Comparison of ENCODE assay signal across 8 cellular contexts in genomic region chr5:143434261-143435206, GRCh38. TPM values are rescaled to one million over a fixed set of nuclear protein-coding genes. Genes with fewer than 3 reads are reported as not detected.
DNase-seq lines count a peak whose midpoint lies in the region; ATAC-seq and TF ChIP-seq lines count a peak whose summit lies in the region.

No MANE protein-coding gene starts in this region.

- intact Hi-C loops in mucosa of descending colon (cut with DNase I, micrococcal nuclease) = no loop called here
- intact Hi-C loops in aorta (cut with DNase I) = no loop called here
- intact Hi-C loops in PC-3 (cut with micrococcal nuclease) = no loop called here

- peaks cover 0 to 2% of the 10 kb centered on the region in 2 donors for H3K36me3 Mint-ChIP-seq in activated T-cell treated with anti-CD3 and anti-CD28 coated beads, Interleukin-2, amount 50 U/mL, for 72 hours (ENCODE audit: insufficient read depth in 2 of 2)

- H3K9me3 Mint-ChIP-seq in activated T-cell treated with anti-CD3 and anti-CD28 coated beads, Interleukin-2, amount 50 U/mL, for 72 hours = no peaks in the 10 kb centered on the region

- BruUV-seq in PC-3 (replicated peaks; lab: Mats Ljungman, UMichigan) = no TSS peak

- no peak overlapping the region for H3K9ac ChIP-seq in PC-3 (ENCODE audit: low read length)

- H3K4me1 ChIP-seq in mucosa of descending colon (ENCODE audit: low read depth) (no peaks in the 10 kb centered on the region), aorta (ENCODE audit: control insufficient read depth in 1 of 2, insufficient read depth in 2 of 2, low read length in 2 of 2) (no peaks in the 10 kb centered on the region), PC-3 (ENCODE audit: insufficient read depth, low read length) (peaks cover 10% of the 10 kb centered on the region; the same call in 1 of the 2 replicates)

- POLR2A ChIA-PET in PC-3 (lab: Charles Lee; ENCODE audit: unreplicated experiment) = no interaction called here

- no peaks in the 10 kb centered on the region for H3F3A ChIP-seq in PC-3 (ENCODE audit: low read length, unreplicated experiment)

- no peaks in the 10 kb centered on the region for H4K20me1 ChIP-seq in PC-3 (ENCODE audit: low read length)

- no peaks in the 10 kb centered on the region for H3K36me3 ChIP-seq in mucosa of descending colon (ENCODE audit: low read depth)
- H3K36me3 ChIP-seq in aorta (ENCODE audit: control insufficient read depth in 1 of 2, insufficient read depth in 2 of 2, low read length in 1 of 2) = no peaks in the 10 kb centered on the region
- no peaks in the 10 kb centered on the region for H3K36me3 ChIP-seq in PC-3 (ENCODE audit: low read depth, low read length)

- no peaks in the 10 kb centered on the region for H3K79me2 ChIP-seq in PC-3 (ENCODE audit: low read length)

- peak; percentile 36 for ATAC-seq in GM19351 (IDR thresholded peaks at IDR 0.05; ENCODE audit: unreplicated experiment)
- peak; percentile 59 to 67 for ATAC-seq in activated T-cell treated with anti-CD3 and anti-CD28 coated beads, Interleukin-2, amount 50 U/mL, for 72 hours (replicated peaks in 1 of 2)
- peak; percentile 55 for ATAC-seq in mucosa of descending colon
- ATAC-seq in aorta (ENCODE audit: low FRiP score) = peak; percentile 19
- ATAC-seq in PC-3 = no peak

- CTCF ChIA-PET in PC-3 (lab: Charles Lee) = no interaction called here

- no peaks in the 10 kb centered on the region for H3K9me2 ChIP-seq in PC-3 (replicated peaks; ENCODE audit: low read length)

- 76 to 78% methylated on average over 7 of the region's 7 CpGs for WGBS in aorta, 2 donors

- H3K4me3 ChIP-seq in mucosa of descending colon (no peak overlapping the region), aorta (ENCODE audit: low read length in 2 of 2) (no peak overlapping the region), PC-3 (ENCODE audit: low read length) (no peak overlapping the region)

- no peak overlapping the region for H3K4me2 ChIP-seq in PC-3 (ENCODE audit: low read length)

- peaks cover 72% of the 10 kb centered on the region for H3K4me1 Mint-ChIP-seq in activated T-cell treated with anti-CD3 and anti-CD28 coated beads, Interleukin-2, amount 50 U/mL, for 72 hours (ENCODE audit: low read depth)

- no peaks in the 10 kb centered on the region for H3K27me3 Mint-ChIP-seq in activated T-cell treated with anti-CD3 and anti-CD28 coated beads, Interleukin-2, amount 50 U/mL, for 72 hours (ENCODE audit: low read depth)

- no peak overlapping the region for H2AFZ ChIP-seq in PC-3 (ENCODE audit: low read length)

- peak overlapping the region; percentile 93 for H3K27ac Mint-ChIP-seq in activated T-cell treated with anti-CD3 and anti-CD28 coated beads, Interleukin-2, amount 50 U/mL, for 72 hours

- no peaks in the 10 kb centered on the region for H3K9me3 ChIP-seq in mucosa of descending colon
- no peaks in the 10 kb centered on the region for H3K9me3 ChIP-seq in aorta (ENCODE audit: control insufficient read depth, low read length)
- no peaks in the 10 kb centered on the region for H3K9me3 ChIP-seq in PC-3 (ENCODE audit: low read length)

- TF ChIP-seq CTCF in mucosa of descending colon (IDR thresholded peaks at IDR 0.05) (no peak), PC-3 (conservative IDR thresholded peaks at IDR 0.05; ENCODE audit: low read depth, low read length) (no peak)

- DNase-seq in LHCN-M2 (ENCODE audit: low read depth) (peak; percentile 7), mucosa of descending colon (peak in 1 of 3 donors; percentile 16), aorta (no peak), NCI-H526 (lab: John Stamatoyannopoulos, UW) (no peak), DMS53 (lab: John Stamatoyannopoulos, UW) (no peak), PC-3 (no peak)
- DNase-seq in activated T-cell treated with anti-CD3 and anti-CD28 coated beads, Interleukin-2, amount 50 U/mL, for 72 hours = peak; percentile 41 to 52

- H3K27ac ChIP-seq in aorta (ENCODE audit: low read depth in 1 of 2, low read length in 2 of 2) (no peak overlapping the region), PC-3 (ENCODE audit: low read length) (no peak overlapping the region)

- H3K4me3 Mint-ChIP-seq in activated T-cell treated with anti-CD3 and anti-CD28 coated beads, Interleukin-2, amount 50 U/mL, for 72 hours = peak overlapping the region; percentile 91 to 95

- H3K27me3 ChIP-seq in aorta (ENCODE audit: control insufficient read depth in 1 of 2, insufficient read depth in 2 of 2, low read length in 1 of 2) (no peaks in the 10 kb centered on the region), PC-3 (ENCODE audit: low read length) (no peaks in the 10 kb centered on the region)

RNA-seq across cellular contexts. Expression of gene NR3C1, which starts 31.0 kb away (rescaled TPM):
- total RNA-seq in LHCN-M2 (2014; rRNA removed) (46.7 and 47.1 TPM in 2 replicates), mucosa of descending colon (10 to 100 TPM; 25.6 to 59.0 (median 27.7) TPM), aorta (100 to 1,000 TPM in 1 of 2 donors, 10 to 100 TPM in 1; 61.2 to 105 TPM), PC-3 (2014; rRNA removed) (13.0 and 14.5 TPM in 2 replicates)
- polyA plus RNA-seq in LHCN-M2 (2012) = 12.0 TPM
- 100 to 1,000 TPM in 1 of 2 donors, 10 to 100 TPM in 1; 93.5 to 104 TPM for total RNA-seq in activated T-cell treated with anti-CD3 and anti-CD28 coated beads, Interleukin-2, amount 50 U/mL, for 72 hours
- polyA plus RNA-seq in aorta = 10 to 100 TPM; 16.0 to 16.8 TPM

Comparison
In these comparisons a context has a peak if more than half of its experiments do, and no peak if none do; other contexts are left out.
1. DNase-seq: peak in LHCN-M2 (single experiment) and activated T-cell treated with anti-CD3 and anti-CD28 coated beads, Interleukin-2, amount 50 U/mL, for 72 hours (2 of 2); none in aorta (0 of 2), NCI-H526 (0 of 2), DMS53 (single experiment) and PC-3 (single experiment).